In genomic region chr13:48730971-48731658, GRCh38 we compare ENCODE assay signal across 10 cellular contexts.
DNase-seq lines count a peak whose midpoint lies in the region; ATAC-seq and TF ChIP-seq lines count a peak whose summit lies in the region.
"Had no signal": no experiment of that assay in that cellular context is flagged by ENCODE, and none has a peak within 500 bp of the region (broad histone marks: within the 10 kb centered on the region; RNA-seq: fewer than 3 reads in every experiment).

No MANE protein-coding gene starts in this region.

- no peak overlapping the region for H3K4me2 ChIP-seq in IMR-90 (ENCODE audit: low read depth, low read length)
- H3K4me2 ChIP-seq in neural progenitor cell = no peak overlapping the region

- H3K27me3 ChIP-seq in IMR-90 (ENCODE audit: control insufficient read depth, insufficient read depth, low read length) = peaks cover 1% of the 10 kb centered on the region; the same call in 1 of the 2 replicates
- peaks cover 5% of the 10 kb centered on the region for H3K27me3 ChIP-seq in neural progenitor cell

- no peak overlapping the region for H2BK20ac ChIP-seq in IMR-90 (ENCODE audit: low read depth, low read length)

- no peak overlapping the region for H3K4me3 ChIP-seq in IMR-90 (ENCODE audit: insufficient read depth, low read depth, low read length)
- H3K4me3 ChIP-seq in cardiac fibroblast (replicated peaks in 1 of 2; ENCODE audit: low read depth in 2 of 2, low read length in 2 of 2) = no peak overlapping the region
- H3K4me3 ChIP-seq in neural progenitor cell = no peak overlapping the region
- H3K4me3 ChIP-seq: thoracic aorta had no signal

- H4K8ac ChIP-seq in IMR-90 (ENCODE audit: low read depth in 2 of 2, low read length in 2 of 2) = 0 out of 4 replicates have a peak overlapping the region, but pooled peaks of 1 of the 2 experiments have one; percentile 35

- BruUV-seq in IMR-90 (replicated peaks; lab: Mats Ljungman, UMichigan) = no TSS peak

- no peak overlapping the region for H3K14ac ChIP-seq in IMR-90 (replicated peaks; ENCODE audit: low read depth, low read length)

- H2BK15ac ChIP-seq in IMR-90 (ENCODE audit: low read depth, low read length) = no peak overlapping the region

- no peaks in the 10 kb centered on the region for H3K9me3 Mint-ChIP-seq in activated CD4-positive, alpha-beta T cell treated with anti-CD3 and anti-CD28 coated beads, Interleukin-2, amount 10 ng/mL, durations not matched to agents 24 days and 14 days
- no peaks in the 10 kb centered on the region for H3K9me3 Mint-ChIP-seq in activated CD4-positive, alpha-beta T cell treated with anti-CD3 and anti-CD28 coated beads, Interleukin-2, amount 10 ng/mL, durations not matched to agents 7 days and 5 days
- peaks cover 4% of the 10 kb centered on the region for H3K9me3 Mint-ChIP-seq in neural progenitor cell

- H2BK120ac ChIP-seq in IMR-90 (ENCODE audit: low read depth, low read length) = no peak overlapping the region

- H3K4ac ChIP-seq in IMR-90 (ENCODE audit: low read depth, low read length) = no peak overlapping the region

- H3K23ac ChIP-seq in IMR-90 (ENCODE audit: low read depth, low read length) = no peak overlapping the region

- H3K18ac ChIP-seq in IMR-90 (ENCODE audit: low read depth, low read length) = peak overlapping the region; percentile 20; the same call in 1 of the 2 replicates

- no peak overlapping the region for H2AFZ ChIP-seq in IMR-90 (replicated peaks; ENCODE audit: low read length, poor library complexity)
- H2AFZ ChIP-seq in neural progenitor cell (replicated peaks) = peak overlapping the region; percentile 93

- no peak for TF ChIP-seq CTCF in IMR-90 (conservative IDR thresholded peaks at IDR 0.05; ENCODE audit: low read depth, low read length)
- TF ChIP-seq CTCF in cardiac fibroblast (IDR thresholded peaks at IDR 0.05; ENCODE audit: low read depth, low read length) = peak; percentile 17
- TF ChIP-seq CTCF in neural progenitor cell (IDR thresholded peaks at IDR 0.05) = no peak

- H3K9ac ChIP-seq in IMR-90 (ENCODE audit: low read depth, low read length) = no peak overlapping the region
- no peak overlapping the region for H3K9ac ChIP-seq in neural progenitor cell

- H3K79me2 ChIP-seq in neural progenitor cell (ENCODE audit: low read depth) = no peaks in the 10 kb centered on the region

- no peak for TF ChIP-seq POLR2A in IMR-90 (IDR thresholded peaks at IDR 0.05; ENCODE audit: low read depth, low read length)

- POLR2A ChIA-PET in activated CD4-positive, alpha-beta T cell treated with anti-CD3 and anti-CD28 coated beads, Interleukin-2, amount 10 ng/mL, durations not matched to agents 7 days and 5 days (lab: Charles Lee) = no interaction called here
- POLR2A ChIA-PET in IMR-90 (lab: Charles Lee; ENCODE audit: unreplicated experiment) = no interaction called here

- H3K56ac ChIP-seq in IMR-90 (ENCODE audit: extremely low read depth, insufficient read depth, low read length) = no peak overlapping the region

- no peak overlapping the region for H4K91ac ChIP-seq in IMR-90 (ENCODE audit: insufficient read depth, low read depth, low read length)

- H3K4me3 Mint-ChIP-seq in activated CD4-positive, alpha-beta T cell treated with anti-CD3 and anti-CD28 coated beads, Interleukin-2, amount 10 ng/mL, durations not matched to agents 24 days and 14 days = peak overlapping the region; percentile 75
- no peak overlapping the region for H3K4me3 Mint-ChIP-seq in activated CD4-positive, alpha-beta T cell treated with anti-CD3 and anti-CD28 coated beads, Interleukin-2, amount 10 ng/mL, durations not matched to agents 7 days and 5 days
- no peak overlapping the region for H3K4me3 Mint-ChIP-seq in neural progenitor cell

- H3K36me3 ChIP-seq in IMR-90 (ENCODE audit: control insufficient read depth, insufficient read depth, low read length) (no peaks in the 10 kb centered on the region), neural progenitor cell (no peaks in the 10 kb centered on the region)
- H3K36me3 ChIP-seq: thoracic aorta had no signal

- H3K9me1 ChIP-seq in IMR-90 (ENCODE audit: insufficient read depth, low read length) = no peaks in the 10 kb centered on the region

- no peak for TF ChIP-seq RAD21 in IMR-90 (IDR thresholded peaks at IDR 0.05; ENCODE audit: low read length)

- dilution Hi-C loops in IMR-90 (cut with HindIII; ENCODE audit: low sequenced_read_pairs, unreplicated experiment) = no loop called here

- H3K9me3 ChIP-seq in IMR-90 (ENCODE audit: control insufficient read depth, insufficient read depth, low read length) (no peaks in the 10 kb centered on the region), neural progenitor cell (ENCODE audit: low read depth) (no peaks in the 10 kb centered on the region)
- H3K9me3 ChIP-seq: thoracic aorta had no signal

- H3K79me1 ChIP-seq in IMR-90 (ENCODE audit: low read depth in 1 of 2, low read length in 2 of 2) = no peaks in the 10 kb centered on the region

- H3K27me3 Mint-ChIP-seq in activated CD4-positive, alpha-beta T cell treated with anti-CD3 and anti-CD28 coated beads, Interleukin-2, amount 10 ng/mL, durations not matched to agents 24 days and 14 days = peaks cover 5% of the 10 kb centered on the region
- H3K27me3 Mint-ChIP-seq in activated CD4-positive, alpha-beta T cell treated with anti-CD3 and anti-CD28 coated beads, Interleukin-2, amount 10 ng/mL, durations not matched to agents 7 days and 5 days = no peaks in the 10 kb centered on the region
- H3K27me3 Mint-ChIP-seq in neural progenitor cell (ENCODE audit: insufficient read depth, low read depth) = peaks cover 9% of the 10 kb centered on the region

- no peak overlapping the region; the same call in 1 of the 2 replicates for H4K5ac ChIP-seq in IMR-90 (ENCODE audit: low read depth, low read length)

- no peaks in the 10 kb centered on the region for H3K36me3 Mint-ChIP-seq in activated CD4-positive, alpha-beta T cell treated with anti-CD3 and anti-CD28 coated beads, Interleukin-2, amount 10 ng/mL, durations not matched to agents 24 days and 14 days (ENCODE audit: low read depth)
- H3K36me3 Mint-ChIP-seq in activated CD4-positive, alpha-beta T cell treated with anti-CD3 and anti-CD28 coated beads, Interleukin-2, amount 10 ng/mL, durations not matched to agents 7 days and 5 days (ENCODE audit: low read depth) = no peaks in the 10 kb centered on the region
- no peaks in the 10 kb centered on the region for H3K36me3 Mint-ChIP-seq in neural progenitor cell

- peak; percentile 47 for DNase-seq in activated CD4-positive, alpha-beta T cell treated with anti-CD3 and anti-CD28 coated beads, Interleukin-2, amount 10 ng/mL, durations not matched to agents 24 days and 14 days
- DNase-seq in activated CD4-positive, alpha-beta T cell treated with anti-CD3 and anti-CD28 coated beads, Interleukin-2, amount 10 ng/mL, durations not matched to agents 7 days and 5 days = no peak
- DNase-seq in IMR-90 (peak; percentile 83), cardiac fibroblast (ENCODE audit: low read depth in 2 of 2) (peak; percentile 69 to 88), neural progenitor cell (ENCODE audit: low spot score) (peak; percentile 9), middle frontal gyrus (ENCODE audit: extremely low spot score, low spot score) (no peak)
- no peak for DNase-seq in stimulated activated naive CD4-positive, alpha-beta T cell (lab: John Stamatoyannopoulos, UW)
- DNase-seq: NCI-H1105 treated with DMSO at 0.1 percent for 48 hours had no signal

- peaks cover 7% of the 10 kb centered on the region for H3K4me1 Mint-ChIP-seq in activated CD4-positive, alpha-beta T cell treated with anti-CD3 and anti-CD28 coated beads, Interleukin-2, amount 10 ng/mL, durations not matched to agents 24 days and 14 days
- H3K4me1 Mint-ChIP-seq in activated CD4-positive, alpha-beta T cell treated with anti-CD3 and anti-CD28 coated beads, Interleukin-2, amount 10 ng/mL, durations not matched to agents 7 days and 5 days = peaks cover 2% of the 10 kb centered on the region
- H3K4me1 Mint-ChIP-seq in neural progenitor cell = peaks cover 13% of the 10 kb centered on the region

- CTCF ChIA-PET in activated CD4-positive, alpha-beta T cell treated with anti-CD3 and anti-CD28 coated beads, Interleukin-2, amount 10 ng/mL, durations not matched to agents 7 days and 5 days (lab: Charles Lee) = interaction anchor here (1.1 to 1.8 kb wide), 8 partner anchors 8 to 130 kb away, joined by 3 to 8 read pairs (median 4); no protein-coding TSS in a partner anchor
- CTCF ChIA-PET in IMR-90 (lab: Yijun Ruan, JAX) = no interaction called here

- no CpG with 5 or more reads among the region's 6 CpGs for WGBS in IMR-90 (ENCODE audit: extremely low coverage in 2 of 2, insufficient read length in 1 of 2), 2 experiments

- no peaks in the 10 kb centered on the region for H3F3A ChIP-seq in neural progenitor cell (ENCODE audit: low read depth)

- in situ Hi-C loops in IMR-90 (cut with MboI; ENCODE audit: low sequenced_read_pairs) = no loop called here

- H2AK5ac ChIP-seq in IMR-90 (ENCODE audit: low read depth, low read length) = no peak overlapping the region

- H4K20me1 ChIP-seq in IMR-90 (ENCODE audit: insufficient read depth, low read length) (no peaks in the 10 kb centered on the region), neural progenitor cell (ENCODE audit: low read depth) (no peaks in the 10 kb centered on the region)

- ATAC-seq in IMR-90 (ENCODE audit: low read depth) (no peak), HG02798 (IDR thresholded peaks at IDR 0.05; ENCODE audit: poor library complexity, unreplicated experiment) (no peak)

- H2BK5ac ChIP-seq in IMR-90 (ENCODE audit: low read depth, low read length, poor library complexity, severe bottlenecking) = no peak overlapping the region

- no peak overlapping the region for H2AK9ac ChIP-seq in IMR-90 (replicated peaks; ENCODE audit: low read depth, low read length, poor library complexity)

- peaks cover 2% of the 10 kb centered on the region; the same call in 1 of the 2 replicates for H3K4me1 ChIP-seq in IMR-90 (ENCODE audit: control insufficient read depth, insufficient read depth, low read length)
- H3K4me1 ChIP-seq in neural progenitor cell = no peaks in the 10 kb centered on the region

- intact Hi-C loops in activated CD4-positive, alpha-beta T cell treated with anti-CD3 and anti-CD28 coated beads, Interleukin-2, amount 10 ng/mL, durations not matched to agents 24 days and 14 days (cut with micrococcal nuclease) = loop anchor here (5.0 kb wide), 1 partner anchor 36 kb away; no protein-coding TSS in a partner anchor
- intact Hi-C loops in IMR-90 (cut with micrococcal nuclease) = no loop called here

- H3K27ac ChIP-seq in IMR-90 (ENCODE audit: insufficient read depth, low read length) = peak overlapping the region; percentile 1; the same call in 1 of the 2 replicates
- no peak overlapping the region for H3K27ac ChIP-seq in neural progenitor cell
- H3K27ac ChIP-seq: thoracic aorta had no signal

- H3K27ac Mint-ChIP-seq in activated CD4-positive, alpha-beta T cell treated with anti-CD3 and anti-CD28 coated beads, Interleukin-2, amount 10 ng/mL, durations not matched to agents 24 days and 14 days = no peak overlapping the region
- no peak overlapping the region for H3K27ac Mint-ChIP-seq in activated CD4-positive, alpha-beta T cell treated with anti-CD3 and anti-CD28 coated beads, Interleukin-2, amount 10 ng/mL, durations not matched to agents 7 days and 5 days
- H3K27ac Mint-ChIP-seq in neural progenitor cell = no peak overlapping the region

TF ChIP-seq in IMR-90, 13 proteins besides CTCF, POLR2A, EP300 and RAD21:
- TF ChIP-seq FOS (IDR thresholded peaks at IDR 0.05; ENCODE audit: low read depth, low read length) (0 out of 2 replicates have a peak, but pooled peaks have one; percentile 15), MAZ (IDR thresholded peaks at IDR 0.05; ENCODE audit: borderline replicate concordance, low read depth, low read length) (no peak)

Comparison
In these comparisons a context has a peak if more than half of its experiments do, and no peak if none do; other contexts are left out.
1. DNase-seq: peak in activated CD4-positive, alpha-beta T cell treated with anti-CD3 and anti-CD28 coated beads, Interleukin-2, amount 10 ng/mL, durations not matched to agents 24 days and 14 days (single experiment), IMR-90 (single experiment), cardiac fibroblast (2 of 2) and neural progenitor cell (single experiment); none in activated CD4-positive, alpha-beta T cell treated with anti-CD3 and anti-CD28 coated beads, Interleukin-2, amount 10 ng/mL, durations not matched to agents 7 days and 5 days (single experiment), stimulated activated naive CD4-positive, alpha-beta T cell (0 of 6) and middle frontal gyrus (single experiment).